ENCODE assay signal across 21 cellular contexts in genomic region chr5:147626494-147626893, GRCh38.
"Had no signal": no experiment of that assay in that cellular context is flagged by ENCODE, and none has a peak within 500 bp of the region (broad histone marks: within the 10 kb centered on the region; RNA-seq: fewer than 3 reads in every experiment).

No MANE protein-coding gene starts in this region.

- DNase-seq: colonic mucosa; effector CD4-positive, alpha-beta T cell; endodermal cell; foreskin melanocyte; head of caudate nucleus; kidney; left cardiac atrium; left ventricle myocardium inferior; lower lobe of right lung; midbrain; occipital lobe; pancreas; right cardiac atrium; stimulated activated CD4-positive, alpha-beta T cell treated with anti-CD3 and anti-CD28 coated beads, Interleukin-4, amount 100 ng/mL, for 1 hour; stimulated activated CD8-positive, alpha-beta memory T cell treated with anti-CD3 and anti-CD28 coated beads, Interleukin-4, amount 100 ng/mL, for 48 hours; transverse colon had no signal

- H3K36me3 ChIP-seq: colonic mucosa, left ventricle myocardium inferior, lower lobe of right lung, pancreas, thoracic aorta, transverse colon had no signal

- H3K4me3 ChIP-seq: colonic mucosa, hepatocyte, left ventricle myocardium inferior, lower lobe of right lung, pancreas, smooth muscle cell, thoracic aorta, transverse colon had no signal

- H3K4me2 ChIP-seq: hepatocyte, smooth muscle cell had no signal

- H3K79me2 ChIP-seq: hepatocyte had no signal

- H3K4me1 ChIP-seq: colonic mucosa, left ventricle myocardium inferior, lower lobe of right lung, transverse colon had no signal

- H3K27ac ChIP-seq: colonic mucosa, hepatocyte, left ventricle myocardium inferior, lower lobe of right lung, pancreas, thoracic aorta, transverse colon had no signal

- H3K9me3 ChIP-seq: colonic mucosa, left ventricle myocardium inferior, lower lobe of right lung, pancreas, thoracic aorta, transverse colon had no signal

- ATAC-seq: left cardiac atrium; lower lobe of right lung; natural killer cell treated with Interleukin-12 subunit alpha and Interleukin-12 subunit beta and Interleukin-15 and Interleukin-18, amount 100 ng/mL, for 72 hours; pancreas; right cardiac atrium; stimulated activated effector memory CD8-positive, alpha-beta T cell treated with anti-CD3 and anti-CD28 coated beads, Interleukin-12 subunit alpha, Interleukin-12 subunit beta, amount 100 ng/mL, for 72 hours had no signal

- H3K27me3 ChIP-seq: colonic mucosa, hepatocyte, pancreas, transverse colon had no signal
